26 cellular contexts compared by ENCODE assay signal in the genomic region with DNA sequence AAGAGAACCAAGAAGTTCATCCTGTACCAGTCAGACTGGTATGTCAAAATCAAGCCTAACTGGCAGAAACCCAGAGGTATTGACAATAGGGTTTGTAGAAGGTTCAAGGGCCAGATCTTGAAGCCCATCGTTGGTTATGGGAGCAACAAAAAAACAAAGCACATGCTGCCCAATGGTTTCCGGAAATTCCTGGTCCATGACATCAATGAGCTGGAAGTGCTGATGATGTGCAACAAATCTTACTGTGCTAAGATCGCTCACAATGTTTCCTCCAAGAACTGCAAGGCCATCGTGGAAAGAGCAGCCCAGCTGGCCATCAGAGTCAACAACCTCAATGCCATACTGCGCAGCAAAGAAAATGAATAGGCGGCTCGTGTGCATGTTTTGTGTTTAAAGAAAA.
DNase-seq lines count a peak whose midpoint lies in the region; ATAC-seq, FAIRE-seq and TF ChIP-seq lines count a peak whose summit lies in the region.
"Had no signal": no experiment of that assay in that cellular context is flagged by ENCODE, and none has a peak within 500 bp of the region (broad histone marks: within the 10 kb centered on the region; RNA-seq: fewer than 3 reads in every experiment).

No MANE protein-coding gene starts in this region.

- no peak for TF ChIP-seq EP300 in A549 (IDR thresholded peaks at IDR 0.05)

- peak overlapping the region in 1 of 2 experiments; percentile 70; a peak in 2 of 6 replicates for H3K27ac ChIP-seq in A549
- H3K27ac ChIP-seq: ascending aorta, esophagus muscularis mucosa, heart right ventricle had no signal

- H3K4me1 ChIP-seq in A549, result peaks cover 12% of the 10 kb centered on the region
- H3K4me1 ChIP-seq: ascending aorta, esophagus muscularis mucosa, heart right ventricle had no signal

- DNase-seq in A549 (ENCODE audit: low read depth in 1 of 2, low spot score in 1 of 2) (no peak), LHCN-M2 (ENCODE audit: low read depth) (peak; percentile 41), astrocyte of the spinal cord (ENCODE audit: low read depth, low spot score) (peak; percentile 32), glomerular visceral epithelial cell (ENCODE audit: extremely low spot score) (peak; percentile 46), Kasumi-1 (lab: John Stamatoyannopoulos, UW) (no peak), LoVo (ENCODE audit: low spot score) (no peak), ACHN (no peak)
- DNase-seq: 8988T; activated CD4-positive, alpha-beta T cell treated with anti-CD3 and anti-CD28 coated beads for 36 hours; activated naive CD4-positive, alpha-beta T cell treated with anti-CD3 and anti-CD28 coated beads, Interleukin-2, amount 50 U/mL, for 16 hours; COR-L47; DMS79 treated with DMSO at 0.1 percent for 48 hours; effector CD8-positive, alpha-beta T cell; heart right ventricle; naive thymus-derived CD4-positive, alpha-beta T cell; NCI-H187; NCI-H748 treated with DMSO at 0.1 percent for 48 hours; SHP77 treated with DMSO at 0.1 percent for 48 hours; stimulated activated CD4-positive, alpha-beta T cell treated with anti-CD3 and anti-CD28 coated beads, Interleukin-4, amount 100 ng/mL, for 24 hours; stimulated activated naive CD4-positive, alpha-beta T cell treated with Interleukin-2 at 50 U/mL for 16 hours; T-helper 1 cell had no signal

- CTCF ChIA-PET in A549 (lab: Yijun Ruan, JAX), result no interaction called here

- H3K4me3 ChIP-seq in A549 (no peak overlapping the region), astrocyte of the spinal cord (ENCODE audit: low read depth, low read length) (no peak overlapping the region)
- H3K4me3 ChIP-seq: ascending aorta, esophagus muscularis mucosa, heart right ventricle, K562 had no signal

- ATAC-seq in A549 (no peak), HG02759 (IDR thresholded peaks at IDR 0.05; ENCODE audit: unreplicated experiment) (no peak)
- ATAC-seq: activated CD4-positive, alpha-beta T cell treated with anti-CD3 and anti-CD28 coated beads for 36 hours; heart right ventricle; K562; naive thymus-derived CD4-positive, alpha-beta T cell had no signal

- no peak for TF ChIP-seq RAD21 in A549 (conservative IDR thresholded peaks at IDR 0.05 in 1 of 2, IDR thresholded peaks at IDR 0.05 in 1 of 2)

- in situ Hi-C loops in astrocyte of the spinal cord (cut with HindIII; ENCODE audit: low sequenced_read_pairs), result no loop called here
- in situ Hi-C loops in ACHN (cut with HindIII; ENCODE audit: low pct_ligation_motif_present, low pct_unique_long_range_greater_than_20kb, low sequenced_read_pairs), result no loop called here

- TF ChIP-seq POLR2A in A549 (IDR thresholded peaks at IDR 0.05; ENCODE audit: low read length), result no peak

- POLR2A ChIA-PET in A549 (lab: Yijun Ruan, JAX), result no interaction called here

- no peaks in the 10 kb centered on the region for H3K9me3 ChIP-seq in A549

- TF ChIP-seq CTCF in A549 (IDR thresholded peaks at IDR 0.05) (no peak), astrocyte of the spinal cord (IDR thresholded peaks at IDR 0.05; ENCODE audit: low read depth, low read length) (no peak)

- H3K4me2 ChIP-seq in A549, result no peak overlapping the region

- 86% methylated on average over 7 of the region's 7 CpGs for WGBS in A549 (ENCODE audit: missing lambda C conversion rate)

- peak; percentile 63 for FAIRE-seq in A549 (lab: Jason Lieb, UNC)
- FAIRE-seq: H54, K562 had no signal

TF ChIP-seq in A549, 52 proteins besides CTCF, POLR2A, EP300 and RAD21:
- TF ChIP-seq RARB (CRISPR knock-in tag; IDR thresholded peaks at IDR 0.05), result no peak
- TF ChIP-seq NFE2L2 (conservative IDR thresholded peaks at IDR 0.05; ENCODE audit: low read length), result no peak
- TF ChIP-seq, protein P1, sequence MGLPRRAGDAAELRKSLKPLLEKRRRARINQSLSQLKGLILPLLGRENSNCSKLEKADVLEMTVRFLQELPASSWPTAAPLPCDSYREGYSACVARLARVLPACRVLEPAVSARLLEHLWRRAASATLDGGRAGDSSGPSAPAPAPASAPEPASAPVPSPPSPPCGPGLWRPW (IDR thresholded peaks at IDR 0.05), result no peak
- TF ChIP-seq, protein P2, sequence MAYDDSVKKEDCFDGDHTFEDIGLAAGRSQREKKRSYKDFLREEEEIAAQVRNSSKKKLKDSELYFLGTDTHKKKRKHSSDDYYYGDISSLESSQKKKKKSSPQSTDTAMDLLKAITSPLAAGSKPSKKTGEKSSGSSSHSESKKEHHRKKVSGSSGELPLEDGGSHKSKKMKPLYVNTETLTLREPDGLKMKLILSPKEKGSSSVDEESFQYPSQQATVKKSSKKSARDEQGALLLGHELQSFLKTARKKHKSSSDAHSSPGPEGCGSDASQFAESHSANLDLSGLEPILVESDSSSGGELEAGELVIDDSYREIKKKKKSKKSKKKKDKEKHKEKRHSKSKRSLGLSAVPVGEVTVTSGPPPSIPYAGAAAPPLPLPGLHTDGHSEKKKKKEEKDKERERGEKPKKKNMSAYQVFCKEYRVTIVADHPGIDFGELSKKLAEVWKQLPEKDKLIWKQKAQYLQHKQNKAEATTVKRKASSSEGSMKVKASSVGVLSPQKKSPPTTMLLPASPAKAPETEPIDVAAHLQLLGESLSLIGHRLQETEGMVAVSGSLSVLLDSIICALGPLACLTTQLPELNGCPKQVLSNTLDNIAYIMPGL (CRISPR knock-in tag; IDR thresholded peaks at IDR 0.05; ENCODE audit: borderline replicate concordance), result no peak
- no peak for TF ChIP-seq HOXB13 (CRISPR knock-in tag; IDR thresholded peaks at IDR 0.05; ENCODE audit: low read depth)
TF ChIP-seq in A549: peak in this region for 0.

Comparison
In these comparisons a context has a peak if more than half of its experiments do, and no peak if none do; other contexts are left out.
1. DNase-seq: peak in LHCN-M2 (single experiment), astrocyte of the spinal cord (single experiment) and glomerular visceral epithelial cell (single experiment); none in A549 (0 of 2), Kasumi-1 (0 of 2), LoVo (single experiment) and ACHN (single experiment).